In genomic region chr5:136457390-136458094, GRCh38 we compare ENCODE assay signal across 1 cellular context.
TF ChIP-seq lines count a peak whose summit lies in the region.

No MANE protein-coding gene starts in this region.

TF ChIP-seq in HepG2, 621 proteins besides CTCF, POLR2A, EP300 and RAD21 (continued from another document):
- TF ChIP-seq KAT8 (CRISPR knock-in tag; IDR thresholded peaks at IDR 0.05): no peak
